In genomic region chr10:80579849-80580645, GRCh38 we compare ENCODE assay signal across 27 cellular contexts. TPM values are rescaled to one million over a fixed set of nuclear protein-coding genes. Genes with fewer than 3 reads are reported as not detected.
A peak's percentile ranks its signal among the peaks of the same experiment; 100 is the strongest.
DNase-seq lines count a peak whose midpoint lies in the region; ATAC-seq, FAIRE-seq and TF ChIP-seq lines count a peak whose summit lies in the region.
"Had no signal": no experiment of that assay in that cellular context is flagged by ENCODE, and none has a peak within 500 bp of the region (broad histone marks: within the 10 kb centered on the region; RNA-seq: fewer than 3 reads in every experiment).

No MANE protein-coding gene starts in this region.

- intact Hi-C loops in esophagus muscularis mucosa (cut with DNase I) (no loop called here), vagina (cut with DNase I) (no loop called here)

- no peaks in the 10 kb centered on the region for H3K9me3 Mint-ChIP-seq in activated CD8-positive, alpha-beta memory T cell treated with anti-CD3 and anti-CD28 coated beads, Interleukin-2, amount 10 ng/mL, durations not matched to agents 7 days and 5 days (ENCODE audit: low read depth)
- H3K9me3 Mint-ChIP-seq: activated CD4-positive, alpha-beta memory T cell treated with anti-CD3 and anti-CD28 coated beads for 36 hours had no signal

- no peak overlapping the region for H3K4me3 ChIP-seq in esophagus muscularis mucosa
- H3K4me3 ChIP-seq in vagina: no peak overlapping the region
- H3K4me3 ChIP-seq: A549, ascending aorta, skin epidermis, upper lobe of right lung had no signal

- peaks cover 27% of the 10 kb centered on the region for H3K27me3 Mint-ChIP-seq in activated CD8-positive, alpha-beta memory T cell treated with anti-CD3 and anti-CD28 coated beads, Interleukin-2, amount 10 ng/mL, durations not matched to agents 7 days and 5 days

- H3K27ac Mint-ChIP-seq in activated CD8-positive, alpha-beta memory T cell treated with anti-CD3 and anti-CD28 coated beads, Interleukin-2, amount 10 ng/mL, durations not matched to agents 7 days and 5 days: no peak overlapping the region
- H3K27ac Mint-ChIP-seq: activated B cell treated with CpG ODN at 0.5 μM for 24 hours; activated CD4-positive, alpha-beta memory T cell treated with anti-CD3 and anti-CD28 coated beads for 36 hours; activated naive CD8-positive, alpha-beta T cell had no signal

- 75% methylated on average over 5 of the region's 5 CpGs for WGBS in esophagus muscularis mucosa

- TF ChIP-seq POLR2A in esophagus muscularis mucosa (IDR thresholded peaks at IDR 0.05; ENCODE audit: low read depth) (no peak), vagina (IDR thresholded peaks at IDR 0.05) (no peak), GM12891 (IDR thresholded peaks at IDR 0.05; ENCODE audit: low read depth, low read length) (no peak)

- no peak for FAIRE-seq in GM12891 (lab: Jason Lieb, UNC)
- FAIRE-seq: A549, kidney had no signal

- H3K4me1 Mint-ChIP-seq in activated CD8-positive, alpha-beta memory T cell treated with anti-CD3 and anti-CD28 coated beads, Interleukin-2, amount 10 ng/mL, durations not matched to agents 7 days and 5 days: peaks cover 3% of the 10 kb centered on the region

- H3K9me3 ChIP-seq in esophagus muscularis mucosa (peaks cover 0 to 10% (median 7%) of the 10 kb centered on the region in 4 donors), vagina (no peaks in the 10 kb centered on the region)
- H3K9me3 ChIP-seq: upper lobe of right lung had no signal

- CTCF ChIA-PET in activated CD8-positive, alpha-beta memory T cell treated with anti-CD3 and anti-CD28 coated beads, Interleukin-2, amount 10 ng/mL, durations not matched to agents 7 days and 5 days (lab: Charles Lee): no interaction called here

- H3K36me3 Mint-ChIP-seq in activated CD8-positive, alpha-beta memory T cell treated with anti-CD3 and anti-CD28 coated beads, Interleukin-2, amount 10 ng/mL, durations not matched to agents 7 days and 5 days: no peaks in the 10 kb centered on the region
- H3K36me3 Mint-ChIP-seq: activated CD4-positive, alpha-beta memory T cell treated with anti-CD3 and anti-CD28 coated beads for 36 hours had no signal

- TF ChIP-seq EP300 in esophagus muscularis mucosa (IDR thresholded peaks at IDR 0.05): no peak

- DNase-seq in activated CD8-positive, alpha-beta memory T cell treated with anti-CD3 and anti-CD28 coated beads, Interleukin-2, amount 10 ng/mL, durations not matched to agents 7 days and 5 days: peak; percentile 9
- no peak for DNase-seq in activated CD8-positive, alpha-beta memory T cell treated with anti-CD3 and anti-CD28 coated beads, Interleukin-2, amount 50 U/mL, for 48 hours
- peak; percentile 26 for DNase-seq in SKM-1 (lab: John Stamatoyannopoulos, UW; ENCODE audit: unreplicated experiment)
- DNase-seq in esophagus muscularis mucosa (ENCODE audit: extremely low spot score): peak; percentile 68
- DNase-seq in vagina (ENCODE audit: extremely low spot score in 2 of 2): peak; percentile 14 to 37
- DNase-seq in NCI-H146 (lab: John Stamatoyannopoulos, UW): no peak
- no peak for DNase-seq in GM12891 (ENCODE audit: insufficient read length, low spot score)
- DNase-seq: activated B cell treated with CpG ODN at 0.5 μM for 24 hours; activated CD4-positive, alpha-beta memory T cell treated with anti-CD3 and anti-CD28 coated beads for 36 hours; C1 segment of cervical spinal cord; Calu3; central memory CD4-positive, alpha-beta T cell; glutamatergic neuron; kidney; NCI-H1092 treated with DMSO at 0.1 percent for 48 hours; NCI-H2029 treated with DMSO at 0.1 percent for 48 hours; NCI-H345; NCI-H774; substantia nigra; T-helper 2 cell; upper lobe of right lung had no signal

- TF ChIP-seq CTCF in esophagus muscularis mucosa (IDR thresholded peaks at IDR 0.05) (no peak), vagina (IDR thresholded peaks at IDR 0.05) (no peak)

- H3K27ac ChIP-seq in esophagus muscularis mucosa (replicated peaks in 1 of 4) (no peak overlapping the region), vagina (no peak overlapping the region)
- H3K27ac ChIP-seq: A549, ascending aorta, skin epidermis, upper lobe of right lung had no signal

- H3K36me3 ChIP-seq in esophagus muscularis mucosa (no peaks in the 10 kb centered on the region), vagina (no peaks in the 10 kb centered on the region)
- H3K36me3 ChIP-seq: ascending aorta, upper lobe of right lung had no signal

- no peak for ATAC-seq in activated CD8-positive, alpha-beta memory T cell treated with anti-CD3 and anti-CD28 coated beads, Interleukin-2, amount 10 ng/mL, durations not matched to agents 7 days and 5 days
- ATAC-seq in GM19023 (IDR thresholded peaks at IDR 0.05; ENCODE audit: unreplicated experiment): no peak
- ATAC-seq: A549 had no signal

- H3K4me3 Mint-ChIP-seq in activated CD8-positive, alpha-beta memory T cell treated with anti-CD3 and anti-CD28 coated beads, Interleukin-2, amount 10 ng/mL, durations not matched to agents 7 days and 5 days: no peak overlapping the region
- H3K4me3 Mint-ChIP-seq: activated CD4-positive, alpha-beta memory T cell treated with anti-CD3 and anti-CD28 coated beads for 36 hours; activated naive CD8-positive, alpha-beta T cell had no signal

- H3K27me3 ChIP-seq in esophagus muscularis mucosa (no peaks in the 10 kb centered on the region), vagina (no peaks in the 10 kb centered on the region)
- H3K27me3 ChIP-seq: ascending aorta, upper lobe of right lung had no signal

- H3K4me1 ChIP-seq in esophagus muscularis mucosa: no peaks in the 10 kb centered on the region
- no peaks in the 10 kb centered on the region for H3K4me1 ChIP-seq in vagina
- H3K4me1 ChIP-seq: A549, ascending aorta, upper lobe of right lung had no signal

TF ChIP-seq in GM12891, 5 proteins besides CTCF, POLR2A, EP300 and RAD21:
- TF ChIP-seq POLR2AphosphoS5 (IDR thresholded peaks at IDR 0.05; ENCODE audit: low read depth, low read length) (no peak), TAF1 (IDR thresholded peaks at IDR 0.05; ENCODE audit: low read depth, low read length) (no peak), SPI1 (IDR thresholded peaks at IDR 0.05; ENCODE audit: low read depth, low read length) (no peak), PAX5 (IDR thresholded peaks at IDR 0.05; ENCODE audit: insufficient read depth, low read length, severe bottlenecking) (no peak), POU2F2 (IDR thresholded peaks at IDR 0.05; ENCODE audit: low read depth, low read length) (no peak)

RNA-seq across cellular contexts. Expression of gene SH2D4B, which starts 42.3 kb away (rescaled TPM):
- under 1 TPM in 1 of 2 experiments, not detected in 1; 0.09 TPM for total RNA-seq in activated CD8-positive, alpha-beta memory T cell treated with anti-CD3 and anti-CD28 coated beads, Interleukin-2, amount 10 ng/mL, durations not matched to agents 7 days and 5 days
- total RNA-seq in esophagus muscularis mucosa (under 1 TPM in 2 of 4 donors, not detected in 2; 0.26 to 0.42 TPM), vagina (not detected)
- not detected for polyA plus RNA-seq in GM12891 (2012; ENCODE audit: low read depth, missing spikeins)
- total RNA-seq: activated B cell treated with CpG ODN at 0.5 μM for 24 hours, ascending aorta, Calu3, LHCN-M2 had no signal

Comparison
In these comparisons a context has a peak if more than half of its experiments do, and no peak if none do; other contexts are left out.
1. DNase-seq: peak in activated CD8-positive, alpha-beta memory T cell treated with anti-CD3 and anti-CD28 coated beads, Interleukin-2, amount 10 ng/mL, durations not matched to agents 7 days and 5 days (single experiment), SKM-1 (single experiment), esophagus muscularis mucosa (single experiment) and vagina (2 of 2); none in activated CD8-positive, alpha-beta memory T cell treated with anti-CD3 and anti-CD28 coated beads, Interleukin-2, amount 50 U/mL, for 48 hours (single experiment), NCI-H146 (single experiment) and GM12891 (single experiment).